ENCODE assay signal across 24 cellular contexts in genomic region chr2:207511851-207512250, GRCh38. TPM values are rescaled to one million over a fixed set of nuclear protein-coding genes. Genes with fewer than 3 reads are reported as not detected.
DNase-seq lines count a peak whose midpoint lies in the region; ATAC-seq and TF ChIP-seq lines count a peak whose summit lies in the region.
"Had no signal": no experiment of that assay in that cellular context is flagged by ENCODE, and none has a peak within 500 bp of the region (broad histone marks: within the 10 kb centered on the region; RNA-seq: fewer than 3 reads in every experiment).

No MANE protein-coding gene starts in this region.

- H3K79me1 ChIP-seq in IMR-90 (ENCODE audit: low read depth in 1 of 2, low read length in 2 of 2) (no peaks in the 10 kb centered on the region), mesenchymal stem cell (replicated peaks; ENCODE audit: low read length, poor library complexity, severe bottlenecking) (no peaks in the 10 kb centered on the region)

- H4K91ac ChIP-seq in IMR-90 (ENCODE audit: insufficient read depth, low read depth, low read length), result peak overlapping the region; percentile 36; the same call in 1 of the 2 replicates
- no peak overlapping the region for H4K91ac ChIP-seq in mesenchymal stem cell (ENCODE audit: low read length)

- H3K27me3 ChIP-seq in IMR-90 (ENCODE audit: control insufficient read depth, insufficient read depth, low read length), result no peaks in the 10 kb centered on the region
- H3K27me3 ChIP-seq in mesenchymal stem cell (ENCODE audit: control insufficient read depth in 1 of 2, insufficient read depth in 1 of 2, low read length in 2 of 2), result no peaks in the 10 kb centered on the region
- H3K27me3 ChIP-seq: colonic mucosa, heart right ventricle, uterus had no signal

- H3K9me3 ChIP-seq in IMR-90 (ENCODE audit: control insufficient read depth, insufficient read depth, low read length), result no peaks in the 10 kb centered on the region
- H3K9me3 ChIP-seq in mesenchymal stem cell (ENCODE audit: control insufficient read depth, low read length), result no peaks in the 10 kb centered on the region
- H3K9me3 ChIP-seq: colonic mucosa, uterus had no signal

- H3K9ac ChIP-seq in IMR-90 (ENCODE audit: low read depth, low read length) (no peak overlapping the region), mesenchymal stem cell (ENCODE audit: low read length) (peak overlapping the region; percentile 83)

- H3K18ac ChIP-seq in IMR-90 (ENCODE audit: low read depth, low read length) (peak overlapping the region; percentile 80; the same call in 1 of the 2 replicates), mesenchymal stem cell (ENCODE audit: low read depth in 1 of 2, low read length in 2 of 2) (no peak overlapping the region)

- peak overlapping the region; percentile 54 for H2BK120ac ChIP-seq in IMR-90 (ENCODE audit: low read depth, low read length)
- H2BK120ac ChIP-seq in mesenchymal stem cell (ENCODE audit: low read depth, low read length), result no peak overlapping the region

- DNase-seq in Ammon's horn (ENCODE audit: low spot score), result peak; percentile 0
- no peak for DNase-seq in IMR-90
- peak; percentile 50 for DNase-seq in choroid plexus epithelial cell (ENCODE audit: low read depth)
- no peak for DNase-seq in mesenchymal stem cell
- no peak for DNase-seq in glutamatergic neuron
- DNase-seq in dermis blood vessel endothelial cell, result no peak
- DNase-seq in activated gamma-delta T cell treated with Interleukin-2 at 50 U/mL for 16 hours, result no peak
- DNase-seq: activated B cell treated with CpG ODN at 0.5 μM for 24 hours; activated CD4-positive, alpha-beta memory T cell treated with anti-CD3 and anti-CD28 coated beads, Interleukin-2, amount 10 ng/mL, durations not matched to agents 7 days and 5 days; activated effector memory CD4-positive, alpha-beta T cell treated with anti-CD3 and anti-CD28 coated beads, Interleukin-2, amount 50 U/mL, for 16 hours; colonic mucosa; heart right ventricle; left cardiac atrium; naive B cell; NCI-H1092; NCI-H187; stimulated activated CD4-positive, alpha-beta T cell treated with anti-CD3 and anti-CD28 coated beads, Interleukin-4, amount 100 ng/mL, for 24 hours; stimulated activated naive B cell treated with anti-CD40 and anti-IgM and Interleukin-4, amounts not matched to agents 10 μg/mL and 1 μg/mL and 100 μg/mL, for 72 hours; T-helper 9 cell; uterus had no signal

- intact Hi-C loops in IMR-90 (cut with micrococcal nuclease), result no loop called here

- no peak overlapping the region for H3K4me3 Mint-ChIP-seq in glutamatergic neuron (ENCODE audit: unreplicated experiment)
- H3K4me3 Mint-ChIP-seq: activated B cell treated with CpG ODN at 0.5 μM for 24 hours; activated CD4-positive, alpha-beta memory T cell treated with anti-CD3 and anti-CD28 coated beads, Interleukin-2, amount 10 ng/mL, durations not matched to agents 7 days and 5 days; brain; CD14-positive monocyte; memory B cell; naive B cell; stimulated activated naive B cell treated with anti-CD40 and anti-IgM and Interleukin-4, amounts not matched to agents 10 μg/mL and 1 μg/mL and 100 μg/mL, for 72 hours had no signal

- H4K20me1 ChIP-seq in IMR-90 (ENCODE audit: insufficient read depth, low read length), result no peaks in the 10 kb centered on the region

- dilution Hi-C loops in IMR-90 (cut with HindIII; ENCODE audit: low sequenced_read_pairs, unreplicated experiment), result no loop called here

- no peak for TF ChIP-seq POLR2A in IMR-90 (IDR thresholded peaks at IDR 0.05; ENCODE audit: low read depth, low read length)

- no TSS peak for BruUV-seq in IMR-90 (replicated peaks; lab: Mats Ljungman, UMichigan)

- H2BK5ac ChIP-seq in IMR-90 (ENCODE audit: low read depth, low read length, poor library complexity, severe bottlenecking), result no peak overlapping the region
- H2BK5ac ChIP-seq in mesenchymal stem cell (ENCODE audit: low read depth, low read length, poor library complexity, severe bottlenecking), result no peak overlapping the region

- H2AK9ac ChIP-seq in IMR-90 (replicated peaks; ENCODE audit: low read depth, low read length, poor library complexity), result no peak overlapping the region

- H3K4me2 ChIP-seq in IMR-90 (ENCODE audit: low read depth, low read length) (no peak overlapping the region), mesenchymal stem cell (ENCODE audit: low read length, poor library complexity, severe bottlenecking) (no peak overlapping the region)

- no peak overlapping the region for H4K5ac ChIP-seq in IMR-90 (ENCODE audit: low read depth, low read length)

- H3K4ac ChIP-seq in IMR-90 (ENCODE audit: low read depth, low read length) (peak overlapping the region; percentile 26), mesenchymal stem cell (ENCODE audit: low read depth in 1 of 2, low read length in 2 of 2) (no peak overlapping the region)

- H2AK5ac ChIP-seq in IMR-90 (ENCODE audit: low read depth, low read length) (peak overlapping the region; percentile 92), mesenchymal stem cell (ENCODE audit: low read length, severe bottlenecking) (peak overlapping the region; percentile 81)

- H3K27me3 Mint-ChIP-seq in glutamatergic neuron (ENCODE audit: unreplicated experiment), result no peaks in the 10 kb centered on the region
- H3K27me3 Mint-ChIP-seq: activated B cell treated with CpG ODN at 0.5 μM for 24 hours; activated CD4-positive, alpha-beta memory T cell treated with anti-CD3 and anti-CD28 coated beads, Interleukin-2, amount 10 ng/mL, durations not matched to agents 7 days and 5 days; brain; memory B cell; naive B cell; stimulated activated naive B cell treated with anti-CD40 and anti-IgM and Interleukin-4, amounts not matched to agents 10 μg/mL and 1 μg/mL and 100 μg/mL, for 72 hours had no signal

- no peaks in the 10 kb centered on the region for H3K36me3 Mint-ChIP-seq in glutamatergic neuron (ENCODE audit: unreplicated experiment)
- H3K36me3 Mint-ChIP-seq: brain had no signal

- no peak overlapping the region for H3K27ac ChIP-seq in IMR-90 (ENCODE audit: insufficient read depth, low read length)
- no peak overlapping the region for H3K27ac ChIP-seq in mesenchymal stem cell (ENCODE audit: low read length, poor library complexity, severe bottlenecking)
- H3K27ac ChIP-seq: colonic mucosa, heart right ventricle, HL-60, uterus had no signal

- H3K27ac Mint-ChIP-seq in glutamatergic neuron (ENCODE audit: unreplicated experiment), result no peak overlapping the region
- H3K27ac Mint-ChIP-seq: activated B cell treated with CpG ODN at 0.5 μM for 24 hours; activated CD4-positive, alpha-beta memory T cell treated with anti-CD3 and anti-CD28 coated beads, Interleukin-2, amount 10 ng/mL, durations not matched to agents 7 days and 5 days; brain; CD14-positive monocyte; memory B cell; stimulated activated naive B cell treated with anti-CD40 and anti-IgM and Interleukin-4, amounts not matched to agents 10 μg/mL and 1 μg/mL and 100 μg/mL, for 72 hours had no signal

- H3K14ac ChIP-seq in IMR-90 (replicated peaks; ENCODE audit: low read depth, low read length), result 0 out of 2 replicates have a peak overlapping the region, but pooled peaks have one; percentile 3
- H3K14ac ChIP-seq in mesenchymal stem cell (ENCODE audit: low read length in 2 of 2), result no peak overlapping the region

- no peak overlapping the region for H3K4me3 ChIP-seq in IMR-90 (ENCODE audit: insufficient read depth, low read depth, low read length)
- no peak overlapping the region for H3K4me3 ChIP-seq in choroid plexus epithelial cell (ENCODE audit: low read depth, low read length)
- H3K4me3 ChIP-seq in mesenchymal stem cell (ENCODE audit: insufficient read depth in 1 of 2, low read depth in 1 of 2, low read length in 2 of 2), result no peak overlapping the region
- H3K4me3 ChIP-seq: colonic mucosa, heart right ventricle, uterus had no signal

- H2BK20ac ChIP-seq in IMR-90 (ENCODE audit: low read depth, low read length), result peak overlapping the region; percentile 35

- H3K4me1 ChIP-seq in IMR-90 (ENCODE audit: control insufficient read depth, insufficient read depth, low read length) (peaks cover 8% of the 10 kb centered on the region), mesenchymal stem cell (ENCODE audit: control insufficient read depth, insufficient read depth, low read depth, low read length) (no peaks in the 10 kb centered on the region)
- H3K4me1 ChIP-seq: colonic mucosa, uterus had no signal

- CTCF ChIA-PET in IMR-90 (lab: Yijun Ruan, JAX), result no interaction called here

- no peak for TF ChIP-seq RAD21 in IMR-90 (IDR thresholded peaks at IDR 0.05; ENCODE audit: low read length)

- no peak for ATAC-seq in IMR-90 (ENCODE audit: low read depth)
- ATAC-seq: heart right ventricle; left cardiac atrium; stimulated activated naive B cell treated with anti-CD40 and anti-IgM and Interleukin-4, amounts not matched to agents 10 μg/mL and 1 μg/mL and 100 μg/mL, for 72 hours had no signal

- no peak overlapping the region for H2AFZ ChIP-seq in IMR-90 (replicated peaks; ENCODE audit: low read length, poor library complexity)
- H2AFZ ChIP-seq in mesenchymal stem cell (ENCODE audit: low read depth, low read length), result no peak overlapping the region

- TF ChIP-seq CTCF in IMR-90 (conservative IDR thresholded peaks at IDR 0.05; ENCODE audit: low read depth, low read length), result no peak
- no peak for TF ChIP-seq CTCF in choroid plexus epithelial cell (conservative IDR thresholded peaks at IDR 0.05; ENCODE audit: low read depth, low read length)
- no peak for TF ChIP-seq CTCF in glutamatergic neuron (IDR thresholded peaks at IDR 0.05; ENCODE audit: partially characterized antibody, unreplicated experiment)

- no peaks in the 10 kb centered on the region for H3K9me1 ChIP-seq in IMR-90 (ENCODE audit: insufficient read depth, low read length)

- no peaks in the 10 kb centered on the region for H3K36me3 ChIP-seq in IMR-90 (ENCODE audit: control insufficient read depth, insufficient read depth, low read length)
- H3K36me3 ChIP-seq in mesenchymal stem cell (ENCODE audit: control insufficient read depth in 1 of 2, insufficient read depth in 2 of 2, low read depth in 1 of 2, low read length in 2 of 2), result no peaks in the 10 kb centered on the region
- H3K36me3 ChIP-seq: colonic mucosa, heart right ventricle, uterus had no signal

- POLR2A ChIA-PET in IMR-90 (lab: Charles Lee; ENCODE audit: unreplicated experiment), result no interaction called here

- H4K8ac ChIP-seq in IMR-90 (ENCODE audit: low read depth in 2 of 2, low read length in 2 of 2) (no peak overlapping the region; a peak in 2 of 4 replicates), mesenchymal stem cell (ENCODE audit: low read length) (no peak overlapping the region)

- no peak overlapping the region for H3K56ac ChIP-seq in IMR-90 (ENCODE audit: extremely low read depth, insufficient read depth, low read length)

- H3K9me3 Mint-ChIP-seq in glutamatergic neuron (ENCODE audit: unreplicated experiment), result no peaks in the 10 kb centered on the region
- H3K9me3 Mint-ChIP-seq: activated CD4-positive, alpha-beta memory T cell treated with anti-CD3 and anti-CD28 coated beads, Interleukin-2, amount 10 ng/mL, durations not matched to agents 7 days and 5 days; brain; memory B cell; naive B cell; stimulated activated naive B cell treated with anti-CD40 and anti-IgM and Interleukin-4, amounts not matched to agents 10 μg/mL and 1 μg/mL and 100 μg/mL, for 72 hours had no signal

- WGBS in IMR-90 (ENCODE audit: extremely low coverage in 2 of 2, insufficient read length in 1 of 2), 2 experiments, result 100% methylated on average over 1 of the region's 2 CpGs; no CpG with 5 or more reads in 1 of the 2 experiments
- 81% methylated on average over 2 of the region's 2 CpGs for WGBS in mesenchymal stem cell

- H3K23ac ChIP-seq in IMR-90 (ENCODE audit: low read depth, low read length), result no peak overlapping the region
- no peak overlapping the region for H3K23ac ChIP-seq in mesenchymal stem cell (ENCODE audit: low read length in 2 of 2)

- H3K4me1 Mint-ChIP-seq in glutamatergic neuron (ENCODE audit: low read depth, unreplicated experiment), result no peaks in the 10 kb centered on the region
- H3K4me1 Mint-ChIP-seq: brain, memory B cell had no signal

- in situ Hi-C loops in IMR-90 (cut with MboI; ENCODE audit: low sequenced_read_pairs), result no loop called here

- peak overlapping the region; percentile 69; the same call in 1 of the 3 replicates for H2BK15ac ChIP-seq in IMR-90 (ENCODE audit: low read depth, low read length)
- no peak overlapping the region for H2BK15ac ChIP-seq in mesenchymal stem cell (ENCODE audit: low read depth, poor library complexity, severe bottlenecking)

- H2BK12ac ChIP-seq in mesenchymal stem cell (ENCODE audit: low read length in 2 of 2), result no peak overlapping the region

RNA-seq across cellular contexts. Expression of gene CREB1, which starts 17.9 kb away (rescaled TPM):
- total RNA-seq in IMR-90 (2012; rRNA removed) (71.9 and 94.5 TPM in 2 replicates), glutamatergic neuron (ENCODE audit: unreplicated experiment) (108 TPM), dermis blood vessel endothelial cell (51.5 and 56.2 TPM in 2 replicates)
- 22.4 and 25.6 TPM in 2 replicates for polyA plus RNA-seq in IMR-90 (2012; rRNA removed)
- 3.7 and 7.5 TPM in 2 replicates for polyA plus RNA-seq in IMR-90 (2012; cell fraction: cytosol; rRNA removed)
- 5.5 and 24.0 TPM in 2 replicates for polyA plus RNA-seq in IMR-90 (2012; cell fraction: nucleus; rRNA removed; ENCODE audit: low replicate concordance)
- polyA plus RNA-seq in mesenchymal stem cell (2013, experiment 1 of 2), result 22.5 TPM
- polyA plus RNA-seq in mesenchymal stem cell (2013, experiment 2 of 2), result 24.2 TPM

Comparison
In these comparisons a context has a peak if more than half of its experiments do, and no peak if none do; other contexts are left out.
1. DNase-seq: peak in Ammon's horn (single experiment) and choroid plexus epithelial cell (single experiment); none in IMR-90 (single experiment), mesenchymal stem cell (single experiment), glutamatergic neuron (single experiment), dermis blood vessel endothelial cell (single experiment) and activated gamma-delta T cell treated with Interleukin-2 at 50 U/mL for 16 hours (single experiment).